ENCODE assay signal across 1 cellular context in the genomic region with DNA sequence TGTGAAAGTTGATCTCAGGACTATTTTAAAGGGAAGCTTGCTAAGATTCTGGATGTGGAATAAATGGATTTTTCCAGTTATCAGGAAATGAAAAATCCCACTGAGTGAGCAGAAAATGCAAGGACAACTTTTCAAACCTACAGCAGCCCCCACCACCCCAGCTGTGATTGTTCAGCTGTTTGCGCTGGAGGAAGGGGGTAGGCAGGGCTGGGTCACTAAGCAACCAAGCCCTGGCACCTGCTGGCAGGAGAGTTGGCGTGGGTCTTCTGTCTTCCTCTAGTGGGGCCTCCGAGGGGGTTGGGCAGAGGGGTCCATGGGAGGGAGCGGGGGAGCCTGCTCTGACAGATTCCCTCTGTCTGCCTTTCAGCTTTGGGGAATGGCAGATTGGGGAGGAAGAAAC.
TF ChIP-seq lines count a peak whose summit lies in the region.

No MANE protein-coding gene starts in this region.

TF ChIP-seq in HEK293, 187 proteins besides CTCF, POLR2A, EP300 and RAD21 (continued from another document):
- TF ChIP-seq, protein P1, sequence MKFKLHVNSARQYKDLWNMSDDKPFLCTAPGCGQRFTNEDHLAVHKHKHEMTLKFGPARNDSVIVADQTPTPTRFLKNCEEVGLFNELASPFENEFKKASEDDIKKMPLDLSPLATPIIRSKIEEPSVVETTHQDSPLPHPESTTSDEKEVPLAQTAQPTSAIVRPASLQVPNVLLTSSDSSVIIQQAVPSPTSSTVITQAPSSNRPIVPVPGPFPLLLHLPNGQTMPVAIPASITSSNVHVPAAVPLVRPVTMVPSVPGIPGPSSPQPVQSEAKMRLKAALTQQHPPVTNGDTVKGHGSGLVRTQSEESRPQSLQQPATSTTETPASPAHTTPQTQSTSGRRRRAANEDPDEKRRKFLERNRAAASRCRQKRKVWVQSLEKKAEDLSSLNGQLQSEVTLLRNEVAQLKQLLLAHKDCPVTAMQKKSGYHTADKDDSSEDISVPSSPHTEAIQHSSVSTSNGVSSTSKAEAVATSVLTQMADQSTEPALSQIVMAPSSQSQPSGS (tag by site-specific recombination; IDR thresholded peaks at IDR 0.05; ENCODE audit: low read depth), result no peak
- TF ChIP-seq EGR2 (tag by site-specific recombination; IDR thresholded peaks at IDR 0.05; ENCODE audit: low read depth), result 0 out of 2 replicates have a peak, but pooled peaks have one; percentile 34
- TF ChIP-seq YY1 (tag by site-specific recombination; IDR thresholded peaks at IDR 0.05), result no peak
- TF ChIP-seq SCRT1 (tag by site-specific recombination; IDR thresholded peaks at IDR 0.05; ENCODE audit: borderline replicate concordance), result no peak
- no peak for TF ChIP-seq ZNF324 (tag by site-specific recombination; IDR thresholded peaks at IDR 0.05)
- no peak for TF ChIP-seq ZNF24 (tag by site-specific recombination; IDR thresholded peaks at IDR 0.05)
- TF ChIP-seq ZNF600 (tag by site-specific recombination; IDR thresholded peaks at IDR 0.05), result no peak
